In genomic region chr1:212981025-212981495, GRCh38 we compare ENCODE assay signal across 8 cellular contexts. TPM values are rescaled to one million over a fixed set of nuclear protein-coding genes. Genes with fewer than 3 reads are reported as not detected.
DNase-seq lines count a peak whose midpoint lies in the region; ATAC-seq and TF ChIP-seq lines count a peak whose summit lies in the region.

No MANE protein-coding gene starts in this region.

- H3K4me3 Mint-ChIP-seq in neural progenitor cell, result no peak overlapping the region
- no peak overlapping the region for H3K4me3 Mint-ChIP-seq in CD4-positive, alpha-beta memory T cell

- CTCF ChIA-PET in CD4-positive, alpha-beta memory T cell (lab: Charles Lee; ENCODE audit: partially characterized antibody), result interaction anchor here (0.8 kb wide), 1 partner anchor 14 kb away, joined by 3 read pairs; no protein-coding TSS in a partner anchor

- peaks cover 12% of the 10 kb centered on the region for H3F3A ChIP-seq in neural progenitor cell (ENCODE audit: low read depth)

- no peak overlapping the region for H3K9ac ChIP-seq in neural progenitor cell

- no peaks in the 10 kb centered on the region for H3K9me3 ChIP-seq in esophagus squamous epithelium
- H3K9me3 ChIP-seq in neural progenitor cell (ENCODE audit: low read depth), result no peaks in the 10 kb centered on the region
- H3K9me3 ChIP-seq in CD4-positive, alpha-beta memory T cell (ENCODE audit: control insufficient read depth in 1 of 2, low read length in 2 of 2), result no peaks in the 10 kb centered on the region

- ATAC-seq in GM18867 (IDR thresholded peaks at IDR 0.05; ENCODE audit: unreplicated experiment), result no peak

- no peaks in the 10 kb centered on the region for H3K36me3 ChIP-seq in esophagus squamous epithelium
- no peaks in the 10 kb centered on the region for H3K36me3 ChIP-seq in neural progenitor cell
- H3K36me3 ChIP-seq in CD4-positive, alpha-beta memory T cell (ENCODE audit: insufficient read depth, low read length), result no peaks in the 10 kb centered on the region

- 18 to 37% methylated on average over 5 to 6 of the region's 11 CpGs for WGBS in esophagus squamous epithelium, 2 donors

- no peaks in the 10 kb centered on the region for H4K20me1 ChIP-seq in neural progenitor cell (ENCODE audit: low read depth)

- peak; percentile 46 for DNase-seq in DMS79 treated with DMSO at 0.1 percent for 48 hours (lab: John Stamatoyannopoulos, UW)
- DNase-seq in NCI-H2196 (lab: John Stamatoyannopoulos, UW; ENCODE audit: unreplicated experiment), result peak; percentile 80
- no peak for DNase-seq in esophagus squamous epithelium (lab: John Stamatoyannopoulos, UW)
- DNase-seq in neural progenitor cell (ENCODE audit: low spot score), result no peak
- no peak for DNase-seq in CD4-positive, alpha-beta memory T cell
- no peak for DNase-seq in SKM-1 (lab: John Stamatoyannopoulos, UW; ENCODE audit: unreplicated experiment)
- DNase-seq in middle frontal gyrus (ENCODE audit: extremely low spot score, low spot score), result no peak

- no peak for TF ChIP-seq CTCF in esophagus squamous epithelium (IDR thresholded peaks at IDR 0.05)
- TF ChIP-seq CTCF in neural progenitor cell (IDR thresholded peaks at IDR 0.05), result no peak

- no peaks in the 10 kb centered on the region for H3K9me3 Mint-ChIP-seq in neural progenitor cell
- no peaks in the 10 kb centered on the region for H3K9me3 Mint-ChIP-seq in CD4-positive, alpha-beta memory T cell

- H2AFZ ChIP-seq in neural progenitor cell (replicated peaks), result no peak overlapping the region

- H3K4me1 Mint-ChIP-seq in neural progenitor cell, result peaks cover 40% of the 10 kb centered on the region
- H3K4me1 Mint-ChIP-seq in CD4-positive, alpha-beta memory T cell, result peaks cover 3 to 24% (median 6%) of the 10 kb centered on the region in 4 donors

- H3K27ac Mint-ChIP-seq in neural progenitor cell, result no peak overlapping the region
- no peak overlapping the region for H3K27ac Mint-ChIP-seq in CD4-positive, alpha-beta memory T cell

- POLR2A ChIA-PET in CD4-positive, alpha-beta memory T cell (lab: Charles Lee; ENCODE audit: partially characterized antibody), result no interaction called here

- H3K4me3 ChIP-seq in esophagus squamous epithelium, result no peak overlapping the region
- H3K4me3 ChIP-seq in neural progenitor cell, result no peak overlapping the region
- no peak overlapping the region for H3K4me3 ChIP-seq in CD4-positive, alpha-beta memory T cell (ENCODE audit: low read length in 2 of 2)

- intact Hi-C loops in esophagus squamous epithelium (cut with DNase I), result no loop called here
- intact Hi-C loops in CD4-positive, alpha-beta memory T cell (cut with micrococcal nuclease), result no loop called here

- peak overlapping the region; percentile 50 for H3K4me2 ChIP-seq in neural progenitor cell

- H3K79me2 ChIP-seq in neural progenitor cell (ENCODE audit: low read depth), result no peaks in the 10 kb centered on the region

- H3K27ac ChIP-seq in esophagus squamous epithelium (peak overlapping the region in 3 of 4 donors; percentile 63 to 67 (median 64)), neural progenitor cell (peak overlapping the region; percentile 7)
- H3K27ac ChIP-seq in CD4-positive, alpha-beta memory T cell (ENCODE audit: low read depth, low read length), result no peak overlapping the region

- H3K27me3 Mint-ChIP-seq in neural progenitor cell (ENCODE audit: insufficient read depth, low read depth), result peaks cover 2% of the 10 kb centered on the region
- peaks cover 9% of the 10 kb centered on the region in 2 donors for H3K27me3 Mint-ChIP-seq in CD4-positive, alpha-beta memory T cell

- peaks cover 3 to 31% (median 21%) of the 10 kb centered on the region in 3 donors for H3K4me1 ChIP-seq in esophagus squamous epithelium
- H3K4me1 ChIP-seq in neural progenitor cell, result peaks cover 22% of the 10 kb centered on the region
- peaks cover 9% of the 10 kb centered on the region for H3K4me1 ChIP-seq in CD4-positive, alpha-beta memory T cell (ENCODE audit: insufficient read depth, low read length)

- H3K36me3 Mint-ChIP-seq in neural progenitor cell, result peaks cover 8% of the 10 kb centered on the region
- no peaks in the 10 kb centered on the region for H3K36me3 Mint-ChIP-seq in CD4-positive, alpha-beta memory T cell

- no peak for TF ChIP-seq POLR2A in esophagus squamous epithelium (IDR thresholded peaks at IDR 0.05)

- no peaks in the 10 kb centered on the region for H3K27me3 ChIP-seq in esophagus squamous epithelium
- H3K27me3 ChIP-seq in neural progenitor cell, result no peaks in the 10 kb centered on the region
- no peaks in the 10 kb centered on the region for H3K27me3 ChIP-seq in CD4-positive, alpha-beta memory T cell (ENCODE audit: insufficient read depth, low read length)

RNA-seq across cellular contexts. Expression of gene VASH2, which starts 30.7 kb away (rescaled TPM):
- total RNA-seq in esophagus squamous epithelium, result 1 to 10 TPM in 3 of 4 donors, under 1 TPM in 1; 0.27 to 3.4 (median 2.4) TPM
- total RNA-seq in neural progenitor cell (ENCODE audit: low replicate concordance), result 5.2 and 10.7 TPM in 2 replicates
- total RNA-seq in CD4-positive, alpha-beta memory T cell, result not detected
- polyA plus RNA-seq in CD4-positive, alpha-beta memory T cell, result under 1 TPM in 1 of 2 donors, not detected in 1; 0.11 TPM

RNA-seq across cellular contexts. Expression of gene ANGEL2, which starts 34.6 kb away (rescaled TPM):
- total RNA-seq in esophagus squamous epithelium (10 to 100 TPM; 15.8 to 48.3 (median 31.3) TPM), neural progenitor cell (ENCODE audit: low replicate concordance) (70.6 and 101 TPM in 2 replicates)
- 10 to 100 TPM; 79.8 to 81.4 TPM for total RNA-seq in CD4-positive, alpha-beta memory T cell
- 10 to 100 TPM; 22.3 to 26.4 TPM for polyA plus RNA-seq in CD4-positive, alpha-beta memory T cell

Comparison
In these comparisons a context has a peak if more than half of its experiments do, and no peak if none do; other contexts are left out.
1. DNase-seq: peak in DMS79 treated with DMSO at 0.1 percent for 48 hours (single experiment) and NCI-H2196 (single experiment); none in esophagus squamous epithelium (single experiment), neural progenitor cell (single experiment), CD4-positive, alpha-beta memory T cell (0 of 5), SKM-1 (single experiment) and middle frontal gyrus (single experiment).